14 cellular contexts compared by ENCODE assay signal in genomic region chr1:240803151-240803550, GRCh38.
A peak's percentile ranks its signal among the peaks of the same experiment; 100 is the strongest.
DNase-seq lines count a peak whose midpoint lies in the region; TF ChIP-seq lines count a peak whose summit lies in the region.
"Had no signal": no experiment of that assay in that cellular context is flagged by ENCODE, and none has a peak within 500 bp of the region (broad histone marks: within the 10 kb centered on the region; RNA-seq: fewer than 3 reads in every experiment).

No MANE protein-coding gene starts in this region.

- no peak overlapping the region for H3K9ac ChIP-seq in colonic mucosa (ENCODE audit: low read depth in 2 of 2, low read length in 2 of 2)

- no peaks in the 10 kb centered on the region for H3K9me3 Mint-ChIP-seq in osteocyte (ENCODE audit: unreplicated experiment)
- H3K9me3 Mint-ChIP-seq: activated T-helper 2 cell treated with anti-CD3 and anti-CD28 coated beads, Interferon-gamma antibody, Interleukin-2, Interleukin-4, amounts not matched to agents 10 μg/mL and 5 μg/mL and 100 μg/mL, durations not matched to agents 14 hours and 24 hours and 36 hours; memory B cell had no signal

- H3K4me1 ChIP-seq in colonic mucosa: no peaks in the 10 kb centered on the region

- no peaks in the 10 kb centered on the region for H3K27me3 Mint-ChIP-seq in osteocyte (ENCODE audit: unreplicated experiment)
- H3K27me3 Mint-ChIP-seq: memory B cell, progenitor cell of endocrine pancreas had no signal

- no peak overlapping the region for H3K4me3 Mint-ChIP-seq in osteocyte (ENCODE audit: unreplicated experiment)
- H3K4me3 Mint-ChIP-seq: memory B cell had no signal

- H3K4me3 ChIP-seq in colonic mucosa: no peak overlapping the region

- H3K36me3 Mint-ChIP-seq in osteocyte (ENCODE audit: unreplicated experiment): peaks cover 7% of the 10 kb centered on the region
- H3K36me3 Mint-ChIP-seq: memory B cell had no signal

- H3K9me3 ChIP-seq in colonic mucosa: no peaks in the 10 kb centered on the region

- intact Hi-C loops in colonic mucosa (cut with DNase I): no loop called here

- no peaks in the 10 kb centered on the region for H3K27me3 ChIP-seq in colonic mucosa

- H3K27ac Mint-ChIP-seq in osteocyte (ENCODE audit: unreplicated experiment): peak overlapping the region; percentile 89
- H3K27ac Mint-ChIP-seq: activated T-helper 2 cell treated with anti-CD3 and anti-CD28 coated beads, Interferon-gamma antibody, Interleukin-2, Interleukin-4, amounts not matched to agents 10 μg/mL and 5 μg/mL and 100 μg/mL, durations not matched to agents 14 hours and 24 hours and 36 hours; memory B cell; progenitor cell of endocrine pancreas had no signal

- DNase-seq in EH (ENCODE audit: low read depth) (peak; percentile 65), NCI-H2029 treated with DMSO at 0.1 percent for 48 hours (lab: John Stamatoyannopoulos, UW) (peak; percentile 38), colonic mucosa (peak; percentile 35), osteocyte (ENCODE audit: extremely low spot score, unreplicated experiment) (no peak), cortex of kidney (lab: John Stamatoyannopoulos, UW) (no peak), DMS79 treated with DMSO at 0.1 percent for 48 hours (lab: John Stamatoyannopoulos, UW) (no peak), NCI-H2227 (lab: John Stamatoyannopoulos, UW; ENCODE audit: unreplicated experiment) (no peak)
- DNase-seq: activated CD4-positive, CD25-positive, alpha-beta regulatory T cell treated with anti-CD3 and anti-CD28 coated beads, Interleukin-2, amount 50 U/mL, for 72 hours; DMS79; NCI-H526 treated with DMSO at 0.1 percent for 48 hours; stimulated activated CD4-positive, alpha-beta T cell treated with anti-CD3 and anti-CD28 coated beads, Interleukin-4, amount 100 ng/mL, for 4 hours had no signal

- peaks cover 73% of the 10 kb centered on the region for H3K4me1 Mint-ChIP-seq in osteocyte (ENCODE audit: unreplicated experiment)
- H3K4me1 Mint-ChIP-seq: memory B cell had no signal

- H3K27ac ChIP-seq in colonic mucosa: no peak overlapping the region

- no peak for TF ChIP-seq CTCF in colonic mucosa (IDR thresholded peaks at IDR 0.05)
- no peak for TF ChIP-seq CTCF in osteocyte (IDR thresholded peaks at IDR 0.05)

- H3K36me3 ChIP-seq in colonic mucosa: no peaks in the 10 kb centered on the region

Comparison
In these comparisons a context has a peak if more than half of its experiments do, and no peak if none do; other contexts are left out.
1. DNase-seq: peak in EH (single experiment), NCI-H2029 treated with DMSO at 0.1 percent for 48 hours (single experiment) and colonic mucosa (single experiment); none in osteocyte (single experiment), cortex of kidney (single experiment), DMS79 treated with DMSO at 0.1 percent for 48 hours (single experiment) and NCI-H2227 (single experiment).